Comparison of ENCODE assay signal across 18 cellular contexts in the genomic region with DNA sequence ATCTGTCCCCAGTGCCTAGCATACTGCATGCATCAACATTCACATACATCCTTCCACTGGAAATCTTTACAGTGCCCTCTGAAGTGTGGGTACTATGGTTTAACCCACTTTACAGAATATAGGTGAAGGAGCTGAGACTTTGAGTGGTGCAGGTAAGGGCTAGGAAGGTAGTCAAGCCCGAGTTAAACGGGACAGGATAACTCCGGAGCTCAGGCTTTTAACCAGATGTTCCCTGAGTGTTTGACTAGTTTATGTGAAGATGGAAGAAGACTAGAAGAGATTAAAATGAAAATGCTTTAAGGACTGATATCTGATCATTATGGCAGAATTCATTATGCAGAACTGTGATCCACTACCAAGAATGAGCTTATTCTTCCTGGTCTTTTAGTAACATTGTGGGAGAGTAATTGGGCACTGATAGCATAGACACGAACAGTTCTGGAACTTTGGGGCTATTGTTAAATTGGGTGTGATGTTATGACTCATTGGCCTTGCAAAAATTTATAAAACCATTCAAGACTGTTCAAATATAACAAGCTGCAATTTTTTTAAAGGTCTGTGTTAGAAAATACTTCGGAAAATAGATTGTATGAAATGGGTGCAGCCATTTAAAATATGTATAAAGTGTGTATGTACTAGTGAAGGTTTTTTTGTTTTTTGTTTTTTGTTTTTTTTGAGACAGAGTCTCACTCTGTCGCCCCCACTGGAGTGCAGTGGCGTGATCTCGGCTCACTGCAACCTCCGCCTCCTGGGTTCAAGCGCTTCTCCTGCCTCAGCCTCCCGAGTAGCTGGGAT. TPM values are rescaled to one million over a fixed set of nuclear protein-coding genes. Genes with fewer than 3 reads are reported as not detected.
DNase-seq lines count a peak whose midpoint lies in the region; ATAC-seq and TF ChIP-seq lines count a peak whose summit lies in the region.
"Had no signal": no experiment of that assay in that cellular context is flagged by ENCODE, and none has a peak within 500 bp of the region (broad histone marks: within the 10 kb centered on the region; RNA-seq: fewer than 3 reads in every experiment).

No MANE protein-coding gene starts in this region.

- peaks cover 48% of the 10 kb centered on the region for H3K4me1 ChIP-seq in OCI-LY7 (ENCODE audit: insufficient read depth, low read length, poor library complexity, severe bottlenecking)

- H3K4me3 ChIP-seq in OCI-LY7 (ENCODE audit: low read depth, low read length, poor library complexity, severe bottlenecking): no peak overlapping the region
- H3K4me3 ChIP-seq: colonic mucosa, suprapubic skin had no signal

- no peak overlapping the region for H2AFZ ChIP-seq in OCI-LY7 (ENCODE audit: low read length)
- H2AFZ ChIP-seq: parathyroid adenoma had no signal

- POLR2A ChIA-PET in OCI-LY7 (lab: Charles Lee): interaction anchor here (0.6 to 4.7 kb wide), 9 partner anchors 7 to 285 kb away, joined by 3 to 36 read pairs (median 4); no protein-coding TSS in a partner anchor

- peaks cover 60% of the 10 kb centered on the region for H4K20me1 ChIP-seq in OCI-LY7 (ENCODE audit: insufficient read depth, low read length)

- no peaks in the 10 kb centered on the region for H3K9me2 ChIP-seq in OCI-LY7 (ENCODE audit: insufficient read depth, low read length)

- H3K36me3 ChIP-seq in OCI-LY7 (ENCODE audit: insufficient read depth, low read length): no peaks in the 10 kb centered on the region
- H3K36me3 ChIP-seq: colonic mucosa, suprapubic skin had no signal

- H3K9me3 ChIP-seq in OCI-LY7 (ENCODE audit: low read length): no peaks in the 10 kb centered on the region
- H3K9me3 ChIP-seq: colonic mucosa, suprapubic skin had no signal

- H3K27me3 Mint-ChIP-seq in activated T-cell treated with anti-CD3 and anti-CD28 coated beads, Interleukin-2, amount 50 U/mL, for 72 hours (ENCODE audit: low read depth): no peaks in the 10 kb centered on the region
- H3K27me3 Mint-ChIP-seq in endothelial cell (ENCODE audit: unreplicated experiment): peaks cover 2% of the 10 kb centered on the region
- H3K27me3 Mint-ChIP-seq: activated naive CD8-positive, alpha-beta T cell treated with anti-CD3 and anti-CD28 coated beads, Interleukin-2, amount 10 ng/mL, durations not matched to agents 7 days and 5 days; IgD-negative memory B cell had no signal

- peaks cover 85% of the 10 kb centered on the region for H3K79me2 ChIP-seq in OCI-LY7 (ENCODE audit: insufficient read depth, low read depth, low read length)

- H3K4me1 Mint-ChIP-seq in activated T-cell treated with anti-CD3 and anti-CD28 coated beads, Interleukin-2, amount 50 U/mL, for 72 hours (ENCODE audit: low read depth): peaks cover 76% of the 10 kb centered on the region
- H3K4me1 Mint-ChIP-seq in endothelial cell (ENCODE audit: unreplicated experiment): peaks cover 55% of the 10 kb centered on the region

- no peak overlapping the region for H3K27ac ChIP-seq in OCI-LY7 (ENCODE audit: low read depth, low read length, poor library complexity, severe bottlenecking)
- H3K27ac ChIP-seq: colonic mucosa, parathyroid adenoma, suprapubic skin had no signal

- CTCF ChIA-PET in OCI-LY7 (lab: Charles Lee; ENCODE audit: unreplicated experiment): no interaction called here

- peak; percentile 32; the same call in 1 of the 2 replicates for TF ChIP-seq CTCF in OCI-LY7 (conservative IDR thresholded peaks at IDR 0.05; ENCODE audit: low read length)
- no peak for TF ChIP-seq CTCF in endothelial cell (IDR thresholded peaks at IDR 0.05; ENCODE audit: unreplicated experiment)

- H3K4me2 ChIP-seq in OCI-LY7 (ENCODE audit: low read length): no peak overlapping the region

- H3K4me3 Mint-ChIP-seq in activated T-cell treated with anti-CD3 and anti-CD28 coated beads, Interleukin-2, amount 50 U/mL, for 72 hours: peak overlapping the region; percentile 35 to 40
- H3K4me3 Mint-ChIP-seq in endothelial cell (ENCODE audit: unreplicated experiment): no peak overlapping the region
- H3K4me3 Mint-ChIP-seq: activated naive CD8-positive, alpha-beta T cell treated with anti-CD3 and anti-CD28 coated beads, Interleukin-2, amount 10 ng/mL, durations not matched to agents 7 days and 5 days had no signal

- BruUV-seq in OCI-LY7 (replicated peaks; lab: Mats Ljungman, UMichigan): no TSS peak

- H3K36me3 Mint-ChIP-seq in activated T-cell treated with anti-CD3 and anti-CD28 coated beads, Interleukin-2, amount 50 U/mL, for 72 hours (ENCODE audit: insufficient read depth in 2 of 2): peaks cover 5 to 6% of the 10 kb centered on the region in 2 donors
- peaks cover 5% of the 10 kb centered on the region for H3K36me3 Mint-ChIP-seq in endothelial cell (ENCODE audit: low read depth, unreplicated experiment)

- H3K27ac Mint-ChIP-seq in activated T-cell treated with anti-CD3 and anti-CD28 coated beads, Interleukin-2, amount 50 U/mL, for 72 hours: peak overlapping the region; percentile 41
- peak overlapping the region; percentile 0 for H3K27ac Mint-ChIP-seq in endothelial cell (ENCODE audit: unreplicated experiment)
- H3K27ac Mint-ChIP-seq: activated naive CD8-positive, alpha-beta T cell treated with anti-CD3 and anti-CD28 coated beads, Interleukin-2, amount 10 ng/mL, durations not matched to agents 7 days and 5 days had no signal

- no peaks in the 10 kb centered on the region for H3K9me3 Mint-ChIP-seq in activated T-cell treated with anti-CD3 and anti-CD28 coated beads, Interleukin-2, amount 50 U/mL, for 72 hours
- no peaks in the 10 kb centered on the region for H3K9me3 Mint-ChIP-seq in endothelial cell (ENCODE audit: unreplicated experiment)
- H3K9me3 Mint-ChIP-seq: activated naive CD8-positive, alpha-beta T cell treated with anti-CD3 and anti-CD28 coated beads, Interleukin-2, amount 10 ng/mL, durations not matched to agents 7 days and 5 days; IgD-negative memory B cell had no signal

- ATAC-seq in activated T-cell treated with anti-CD3 and anti-CD28 coated beads, Interleukin-2, amount 50 U/mL, for 72 hours (replicated peaks in 1 of 2): no peak

- intact Hi-C loops in OCI-LY7 (cut with micrococcal nuclease; ENCODE audit: unreplicated experiment): no loop called here

- DNase-seq in activated T-cell treated with anti-CD3 and anti-CD28 coated beads, Interleukin-2, amount 50 U/mL, for 72 hours: no peak
- DNase-seq in activated T-cell treated with anti-CD3 and anti-CD28 coated beads, Interleukin-2, amount 50 U/mL, for 48 hours: no peak
- DNase-seq in OCI-LY7 (ENCODE audit: low spot score) (no peak), endothelial cell (ENCODE audit: low spot score) (no peak), pons (ENCODE audit: low spot score) (peak; percentile 38), NOMO-1 treated with dmso at 0.1 percent for 144 hours (lab: John Stamatoyannopoulos, UW; ENCODE audit: unreplicated experiment) (no peak), UCSD-AML1 (lab: John Stamatoyannopoulos, UW; ENCODE audit: unreplicated experiment) (no peak), NCI-H446 (lab: John Stamatoyannopoulos, UW) (no peak)
- DNase-seq: ACHN; activated naive CD8-positive, alpha-beta T cell treated with anti-CD3 and anti-CD28 coated beads, Interleukin-2, amount 10 ng/mL, durations not matched to agents 7 days and 5 days; colonic mucosa; DMS 273 treated with DMSO at 0.1 percent for 48 hours; midbrain; NCI-H1436 treated with DMSO at 0.1 percent for 48 hours; NCI-H526 treated with DMSO at 0.1 percent for 48 hours had no signal

RNA-seq across cellular contexts. Expression of a gene that starts 4.4 kb away (rescaled TPM):
- 10 to 100 TPM; 66.6 to 68.6 TPM for total RNA-seq in activated T-cell treated with anti-CD3 and anti-CD28 coated beads, Interleukin-2, amount 50 U/mL, for 72 hours
- total RNA-seq in OCI-LY7 (2014; rRNA removed; shearing (Covaris generic)): 36.7 and 40.5 TPM in 2 replicates
- 53.1 and 56.6 TPM in 2 replicates for total RNA-seq in OCI-LY7 (2022)
- 54.5 TPM for total RNA-seq in endothelial cell (ENCODE audit: unreplicated experiment)
